In genomic region chr11:69012092-69013008, GRCh38 we compare ENCODE assay signal across 12 cellular contexts. TPM values are rescaled to one million over a fixed set of nuclear protein-coding genes. Genes with fewer than 3 reads are reported as not detected.
DNase-seq lines count a peak whose midpoint lies in the region; ATAC-seq and TF ChIP-seq lines count a peak whose summit lies in the region.
"Had no signal": no experiment of that assay in that cellular context is flagged by ENCODE, and none has a peak within 500 bp of the region (broad histone marks: within the 10 kb centered on the region; RNA-seq: fewer than 3 reads in every experiment).

No MANE protein-coding gene starts in this region.

- peaks cover 0 to 3% of the 10 kb centered on the region in 2 experiments; a peak in 1 of 5 replicates for H3K9me3 Mint-ChIP-seq in H9
- peaks cover 5% of the 10 kb centered on the region for H3K9me3 Mint-ChIP-seq in chondrocyte (ENCODE audit: low read depth)
- H3K9me3 Mint-ChIP-seq: T-helper 1 cell treated with Interleukin-12 subunit alpha and Interleukin-12 subunit beta and Interleukin-4 antibody, amounts not matched to agents 30 μg/mL and 1 μg/mL, for 36 hours had no signal

- H3K79me2 ChIP-seq in H9 (ENCODE audit: insufficient read depth, low read length) = no peaks in the 10 kb centered on the region

- H2BK15ac ChIP-seq in H9 (ENCODE audit: low read depth, low read length) = no peak overlapping the region

- no peak for TF ChIP-seq CTCF in H9 (conservative IDR thresholded peaks at IDR 0.05)
- TF ChIP-seq CTCF in chondrocyte (IDR thresholded peaks at IDR 0.05) = no peak
- TF ChIP-seq CTCF in stomach (IDR thresholded peaks at IDR 0.05) = no peak

- H3K27me3 ChIP-seq in H9 (ENCODE audit: insufficient read depth, low read length) = no peaks in the 10 kb centered on the region
- H3K27me3 ChIP-seq in layer of hippocampus (ENCODE audit: control insufficient read depth, insufficient read depth, low read length) = peaks cover 20% of the 10 kb centered on the region
- peaks cover 0 to 60% (median 36%) of the 10 kb centered on the region in 3 donors for H3K27me3 ChIP-seq in stomach
- no peaks in the 10 kb centered on the region for H3K27me3 ChIP-seq in HAP-1 (ENCODE audit: low read depth)

- H2AK5ac ChIP-seq in H9 (ENCODE audit: insufficient read length, low read length) = no peak overlapping the region

- H3K27ac ChIP-seq in H9 (ENCODE audit: insufficient read length, low read depth, low read length) (no peak overlapping the region), layer of hippocampus (ENCODE audit: low read depth, low read length) (peak overlapping the region; percentile 57), stomach (peak overlapping the region; percentile 78 to 94 (median 90))

- no peak for TF ChIP-seq POLR2A in stomach (IDR thresholded peaks at IDR 0.05)

- TF ChIP-seq EP300 in stomach (IDR thresholded peaks at IDR 0.05) = no peak

- H3K4me2 ChIP-seq in H9 (ENCODE audit: insufficient read depth, insufficient read length, low read length) = peak overlapping the region; percentile 60

- ATAC-seq in HG02642 (IDR thresholded peaks at IDR 0.05; ENCODE audit: poor library complexity, unreplicated experiment) = no peak

- no peak overlapping the region for H3K23ac ChIP-seq in H9 (ENCODE audit: insufficient read length, low read depth, low read length)

- no peak overlapping the region for H2BK120ac ChIP-seq in H9 (ENCODE audit: low read depth, low read length, poor library complexity, severe bottlenecking)

- no peaks in the 10 kb centered on the region for H4K20me1 ChIP-seq in H9 (ENCODE audit: control insufficient read depth, insufficient read depth, insufficient read length)

- H3K9me3 ChIP-seq in H9 (ENCODE audit: control insufficient read depth, low read depth, low read length) (no peaks in the 10 kb centered on the region), stomach (no peaks in the 10 kb centered on the region), HAP-1 (no peaks in the 10 kb centered on the region)

- H3K27ac Mint-ChIP-seq in H9 = peak overlapping the region in 1 of 3 experiments; percentile 55; a peak in 2 of 7 replicates
- peak overlapping the region; percentile 51 for H3K27ac Mint-ChIP-seq in chondrocyte (ENCODE audit: unreplicated experiment)
- H3K27ac Mint-ChIP-seq: progenitor cell of endocrine pancreas; T-helper 1 cell treated with Interleukin-12 subunit alpha and Interleukin-12 subunit beta and Interleukin-4 antibody, amounts not matched to agents 30 μg/mL and 1 μg/mL, for 36 hours had no signal

- peaks cover 10% of the 10 kb centered on the region for H3K27me3 Mint-ChIP-seq in H9 (ENCODE audit: low read depth)
- H3K27me3 Mint-ChIP-seq in chondrocyte (ENCODE audit: low read depth) = no peaks in the 10 kb centered on the region

- intact Hi-C loops in stomach (cut with DNase I; ENCODE audit: low total_unique reads) = no loop called here

- in situ Hi-C loops in HAP-1 (cut with MboI; ENCODE audit: low sequenced_read_pairs) = no loop called here

- no peak overlapping the region for H2BK20ac ChIP-seq in H9 (ENCODE audit: low read depth, low read length, poor library complexity, severe bottlenecking)

- peak overlapping the region; percentile 72 for H3K14ac ChIP-seq in H9 (ENCODE audit: insufficient read depth, low read length)

- H3K79me1 ChIP-seq in H9 (ENCODE audit: insufficient read depth, low read depth, low read length, poor library complexity, severe bottlenecking) = no peaks in the 10 kb centered on the region

- H3K4me1 ChIP-seq in H9 (ENCODE audit: insufficient read depth, low read length) (peaks cover 2% of the 10 kb centered on the region; the same call in 1 of the 2 replicates), stomach (peaks cover 49 to 74% (median 63%) of the 10 kb centered on the region in 4 donors), HAP-1 (peaks cover 7% of the 10 kb centered on the region)

- H4K91ac ChIP-seq in H9 (ENCODE audit: insufficient read length, low read depth, low read length) = no peak overlapping the region

- no peak overlapping the region for H3K4ac ChIP-seq in H9 (ENCODE audit: low read depth, low read length)

- H3K36me3 ChIP-seq in stomach (no peaks in the 10 kb centered on the region), HAP-1 (replicated peaks) (no peaks in the 10 kb centered on the region)

- H3K18ac ChIP-seq in H9 (ENCODE audit: insufficient read length, low read depth, low read length) = no peak overlapping the region

- no peak overlapping the region for H3K9ac ChIP-seq in H9 (ENCODE audit: extremely low read depth, insufficient read length, low read length)

- peaks cover 22% of the 10 kb centered on the region for H3K23me2 ChIP-seq in H9 (ENCODE audit: insufficient read length, low read depth, low read length, poor library complexity, severe bottlenecking)

- H3K4me3 ChIP-seq in stomach (peak overlapping the region; percentile 50 to 61 (median 58)), HAP-1 (no peak overlapping the region)

- no peak overlapping the region for H3K56ac ChIP-seq in H9 (ENCODE audit: insufficient read length, low read depth, low read length)

- no peak overlapping the region for H2AFZ ChIP-seq in H9 (ENCODE audit: low read length)

- no peak overlapping the region for H4K5ac ChIP-seq in H9 (ENCODE audit: insufficient read length, low read depth, low read length)

- H3K36me3 Mint-ChIP-seq in H9 (ENCODE audit: insufficient read depth in 1 of 3, low read depth in 3 of 3) = no peaks in the 10 kb centered on the region
- H3K36me3 Mint-ChIP-seq in chondrocyte (ENCODE audit: low read depth) = no peaks in the 10 kb centered on the region

- no peak for DNase-seq in H9
- no peak for DNase-seq in chondrocyte (ENCODE audit: low spot score)
- no peak for DNase-seq in stomach
- DNase-seq in activated effector memory CD4-positive, alpha-beta T cell treated with Interleukin-2 at 50 U/mL for 16 hours = no peak
- DNase-seq in HAP-1 (ENCODE audit: low spot score in 2 of 2) = no peak
- no peak for DNase-seq in activated CD8-positive, alpha-beta memory T cell treated with anti-CD3 and anti-CD28 coated beads, Interleukin-2, amount 50 U/mL, for 4 hours
- DNase-seq: stimulated activated naive CD4-positive, alpha-beta T cell treated with Interleukin-2 at 50 U/mL for 16 hours had no signal

- H2BK5ac ChIP-seq in H9 (ENCODE audit: insufficient read length, low read length) = no peak overlapping the region

- H3K4me3 Mint-ChIP-seq in H9 (peak overlapping the region; percentile 52 to 67), chondrocyte (ENCODE audit: unreplicated experiment) (peak overlapping the region; percentile 55)
- H3K4me3 Mint-ChIP-seq: T-helper 1 cell treated with Interleukin-12 subunit alpha and Interleukin-12 subunit beta and Interleukin-4 antibody, amounts not matched to agents 30 μg/mL and 1 μg/mL, for 36 hours had no signal

- H4K8ac ChIP-seq in H9 (replicated peaks; ENCODE audit: insufficient read length, low read depth, low read length) = no peak overlapping the region

- H3K4me1 Mint-ChIP-seq in H9 (peaks cover 38 to 40% of the 10 kb centered on the region in 2 experiments), chondrocyte (ENCODE audit: low read depth) (peaks cover 60% of the 10 kb centered on the region)

- no peak overlapping the region for H2BK12ac ChIP-seq in H9 (ENCODE audit: insufficient read length, low read depth, low read length)

- H3T11ph ChIP-seq in H9 (ENCODE audit: low read length) = no peak overlapping the region

- no CpG with 5 or more reads among the region's 21 CpGs for WGBS in H9 (ENCODE audit: extremely low coverage, insufficient read length, low lambda C conversion rate)
- 40 to 68% (median 66%) methylated on average over 9 to 21 of the region's 21 CpGs for WGBS in stomach, 5 donors

RNA-seq across cellular contexts. Expression of gene MRGPRF, which starts 0.7 kb away (rescaled TPM):
- total RNA-seq in H9 (2021) = 4.0 and 4.3 TPM in 2 replicates
- total RNA-seq in chondrocyte = 1.6 to 8.8 TPM (median 8.2 TPM) in 3 replicates
- total RNA-seq in stomach = 100 to 1,000 TPM in 1 of 5 donors, 10 to 100 TPM in 4; 16.2 to 123 (median 83.9) TPM
- 10 to 100 TPM in 1 of 3 donors, 1 to 10 TPM in 2; 6.7 to 23.4 (median 7.8) TPM for polyA plus RNA-seq in stomach

RNA-seq across cellular contexts. Expression of gene MRGPRD, which starts 31.6 kb away (rescaled TPM):
- not detected in 2 replicates for total RNA-seq in H9 (2021)
- not detected in 3 replicates for total RNA-seq in chondrocyte
- total RNA-seq in stomach = under 1 TPM in 1 of 5 donors, not detected in 4; 0.92 TPM
- not detected for polyA plus RNA-seq in stomach
- total RNA-seq: epithelial cell of proximal tubule, progenitor cell of endocrine pancreas had no signal

RNA-seq across cellular contexts. Expression of gene TPCN2, which starts 36.4 kb away (rescaled TPM):
- total RNA-seq in H9 (2021) (16.2 and 16.8 TPM in 2 replicates), chondrocyte (12.3 to 18.1 TPM (median 12.6 TPM) in 3 replicates), stomach (10 to 100 TPM in 4 of 5 donors, 1 to 10 TPM in 1; 6.4 to 66.1 (median 33.0) TPM)
- polyA plus RNA-seq in stomach = 10 to 100 TPM; 16.4 to 29.8 (median 19.7) TPM
